Comparison of ENCODE assay signal across 8 cellular contexts in genomic region chr20:18567739-18568091, GRCh38. TPM values are rescaled to one million over a fixed set of nuclear protein-coding genes. Genes with fewer than 3 reads are reported as not detected.
A peak's percentile ranks its signal among the peaks of the same experiment; 100 is the strongest.
DNase-seq lines count a peak whose midpoint lies in the region; ATAC-seq, FAIRE-seq and TF ChIP-seq lines count a peak whose summit lies in the region.

No MANE protein-coding gene starts in this region.

- DNase-seq in left ventricle myocardium inferior (no peak), small intestine (no peak), Ammon's horn (ENCODE audit: low spot score) (no peak), HUDEP-2 (lab: John Stamatoyannopoulos, UW; ENCODE audit: unreplicated experiment in 76 of 76) (no peak)

- H3K36me3 ChIP-seq in left ventricle myocardium inferior (peaks cover 23% of the 10 kb centered on the region), small intestine (ENCODE audit: control insufficient read depth in 2 of 2, insufficient read depth in 2 of 2, low read length in 2 of 2) (peaks cover 0 to 12% of the 10 kb centered on the region in 2 donors)

- H3K9me3 ChIP-seq in left ventricle myocardium inferior (replicated peaks) = no peaks in the 10 kb centered on the region
- no peaks in the 10 kb centered on the region for H3K9me3 ChIP-seq in small intestine (ENCODE audit: control insufficient read depth, low read depth)

- 2 to 5% (median 3%) methylated on average over 6 of the region's 6 CpGs for WGBS in small intestine, 3 donors

- H3K4me3 ChIP-seq in left ventricle myocardium inferior (peak overlapping the region; percentile 84), small intestine (ENCODE audit: low read depth in 1 of 2, low read length in 2 of 2) (peak overlapping the region; percentile 49 to 62)

- H3K27ac ChIP-seq in C4-2B = peak overlapping the region; percentile 92
- peak overlapping the region; percentile 87 for H3K27ac ChIP-seq in VCaP
- H3K27ac ChIP-seq in left ventricle myocardium inferior (replicated peaks) = peak overlapping the region; percentile 88
- H3K27ac ChIP-seq in small intestine (ENCODE audit: low read depth in 1 of 2, low read length in 1 of 2) = peak overlapping the region; percentile 42 to 96

- intact Hi-C loops in left ventricle myocardium inferior (cut with micrococcal nuclease) = no loop called here

- ATAC-seq in GM21825 (IDR thresholded peaks at IDR 0.05; ENCODE audit: unreplicated experiment) (peak; percentile 17), HG02884 (IDR thresholded peaks at IDR 0.05; ENCODE audit: unreplicated experiment) (no peak)

- H3K27me3 ChIP-seq in left ventricle myocardium inferior (ENCODE audit: low read depth) (no peaks in the 10 kb centered on the region), small intestine (ENCODE audit: control insufficient read depth in 2 of 2, insufficient read depth in 2 of 2, low read length in 2 of 2) (no peaks in the 10 kb centered on the region)

- no peak for FAIRE-seq in small intestine (lab: Jason Lieb, UNC)

- H3K4me1 ChIP-seq in left ventricle myocardium inferior (peaks cover 23% of the 10 kb centered on the region), small intestine (ENCODE audit: control insufficient read depth in 2 of 2, insufficient read depth in 1 of 2, low read depth in 1 of 2, low read length in 1 of 2) (no peaks in the 10 kb centered on the region)

- TF ChIP-seq CTCF in C4-2B (conservative IDR thresholded peaks at IDR 0.05) (no peak), VCaP (conservative IDR thresholded peaks at IDR 0.05) (no peak), left ventricle myocardium inferior (IDR thresholded peaks at IDR 0.05; ENCODE audit: borderline replicate concordance) (no peak)

RNA-seq across cellular contexts. Expression of gene SMIM26, which starts 0.5 kb away (rescaled TPM):
- total RNA-seq in left ventricle myocardium inferior = 109 TPM
- polyA plus RNA-seq in small intestine = 100 to 1,000 TPM; 150 to 205 (median 163) TPM

RNA-seq across cellular contexts. Expression of gene DTD1, which starts 20.1 kb away (rescaled TPM):
- 12.2 TPM for total RNA-seq in left ventricle myocardium inferior
- 10 to 100 TPM in 2 of 3 donors, 1 to 10 TPM in 1; 9.6 to 25.8 (median 17.6) TPM for polyA plus RNA-seq in small intestine

RNA-seq across cellular contexts. Expression of gene SEC23B, which starts 60.0 kb away (rescaled TPM):
- total RNA-seq in left ventricle myocardium inferior = 9.7 TPM
- 10 to 100 TPM; 17.2 to 27.6 (median 20.5) TPM for polyA plus RNA-seq in small intestine
